In the genomic region with DNA sequence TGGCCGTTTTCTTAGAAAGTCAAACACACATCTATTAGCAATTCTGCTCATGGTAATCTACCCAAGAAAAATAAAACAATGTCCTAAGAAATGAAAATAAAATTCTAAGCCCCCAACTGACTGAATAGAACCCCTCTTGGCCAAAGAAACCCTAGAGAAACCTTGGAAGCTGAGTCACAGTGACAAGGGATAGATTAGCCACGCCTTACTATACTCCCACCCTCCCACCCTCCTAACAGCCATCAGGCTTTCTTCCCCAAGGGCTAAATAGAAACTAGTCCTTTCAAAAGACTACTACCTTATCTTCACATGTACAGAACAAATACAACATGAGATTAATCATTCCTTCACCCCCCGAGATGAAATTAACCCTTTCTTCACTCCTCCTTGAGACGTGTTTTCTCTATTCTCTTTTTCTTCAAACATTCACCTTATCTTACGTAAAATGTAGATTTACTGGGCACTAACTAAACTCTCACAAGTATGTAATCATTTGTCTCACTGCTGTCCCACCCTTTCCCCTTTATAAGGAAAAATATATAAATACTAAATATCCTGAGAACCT, we compare ENCODE assay signal across 2 cellular contexts.
TF ChIP-seq lines count a peak whose summit lies in the region.

No MANE protein-coding gene starts in this region.

TF ChIP-seq in HEK293, 187 proteins besides CTCF, POLR2A, EP300 and RAD21 (continued from another document):
- TF ChIP-seq, protein P1, sequence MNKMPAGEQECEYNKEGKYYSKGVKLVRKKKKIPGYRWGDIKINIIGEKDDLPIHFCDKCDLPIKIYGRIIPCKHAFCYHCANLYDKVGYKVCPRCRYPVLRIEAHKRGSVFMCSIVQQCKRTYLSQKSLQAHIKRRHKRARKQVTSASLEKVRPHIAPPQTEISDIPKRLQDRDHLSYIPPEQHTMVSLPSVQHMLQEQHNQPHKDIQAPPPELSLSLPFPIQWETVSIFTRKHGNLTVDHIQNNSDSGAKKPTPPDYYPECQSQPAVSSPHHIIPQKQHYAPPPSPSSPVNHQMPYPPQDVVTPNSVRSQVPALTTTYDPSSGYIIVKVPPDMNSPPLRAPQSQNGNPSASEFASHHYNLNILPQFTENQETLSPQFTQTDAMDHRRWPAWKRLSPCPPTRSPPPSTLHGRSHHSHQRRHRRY (tag by site-specific recombination; IDR thresholded peaks at IDR 0.05) = no peak
- TF ChIP-seq ZBTB20 (tag by site-specific recombination; IDR thresholded peaks at IDR 0.05) = no peak
- TF ChIP-seq ZNF777 (tag by site-specific recombination; IDR thresholded peaks at IDR 0.05; ENCODE audit: borderline replicate concordance) = no peak
- TF ChIP-seq ZNF555 (tag by site-specific recombination; conservative IDR thresholded peaks at IDR 0.05) = no peak

TF ChIP-seq in K562, 482 proteins besides CTCF, POLR2A, EP300 and RAD21 (continued from another document and continues in another):
- TF ChIP-seq, protein P2, sequence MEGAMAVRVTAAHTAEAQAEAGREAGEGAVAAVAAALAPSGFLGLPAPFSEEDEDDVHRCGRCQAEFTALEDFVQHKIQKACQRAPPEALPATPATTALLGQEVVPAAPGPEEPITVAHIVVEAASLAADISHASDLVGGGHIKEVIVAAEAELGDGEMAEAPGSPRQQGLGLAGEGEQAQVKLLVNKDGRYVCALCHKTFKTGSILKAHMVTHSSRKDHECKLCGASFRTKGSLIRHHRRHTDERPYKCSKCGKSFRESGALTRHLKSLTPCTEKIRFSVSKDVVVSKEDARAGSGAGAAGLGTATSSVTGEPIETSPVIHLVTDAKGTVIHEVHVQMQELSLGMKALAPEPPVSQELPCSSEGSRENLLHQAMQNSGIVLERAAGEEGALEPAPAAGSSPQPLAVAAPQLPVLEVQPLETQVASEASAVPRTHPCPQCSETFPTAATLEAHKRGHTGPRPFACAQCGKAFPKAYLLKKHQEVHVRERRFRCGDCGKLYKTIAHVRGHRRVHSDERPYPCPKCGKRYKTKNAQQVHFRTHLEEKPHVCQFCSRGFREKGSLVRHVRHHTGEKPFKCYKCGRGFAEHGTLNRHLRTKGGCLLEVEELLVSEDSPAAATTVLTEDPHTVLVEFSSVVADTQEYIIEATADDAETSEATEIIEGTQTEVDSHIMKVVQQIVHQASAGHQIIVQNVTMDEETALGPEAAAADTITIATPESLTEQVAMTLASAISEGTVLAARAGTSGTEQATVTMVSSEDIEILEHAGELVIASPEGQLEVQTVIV (CRISPR knock-in tag; IDR thresholded peaks at IDR 0.05; ENCODE audit: borderline replicate concordance) = no peak
- TF ChIP-seq, protein P3, sequence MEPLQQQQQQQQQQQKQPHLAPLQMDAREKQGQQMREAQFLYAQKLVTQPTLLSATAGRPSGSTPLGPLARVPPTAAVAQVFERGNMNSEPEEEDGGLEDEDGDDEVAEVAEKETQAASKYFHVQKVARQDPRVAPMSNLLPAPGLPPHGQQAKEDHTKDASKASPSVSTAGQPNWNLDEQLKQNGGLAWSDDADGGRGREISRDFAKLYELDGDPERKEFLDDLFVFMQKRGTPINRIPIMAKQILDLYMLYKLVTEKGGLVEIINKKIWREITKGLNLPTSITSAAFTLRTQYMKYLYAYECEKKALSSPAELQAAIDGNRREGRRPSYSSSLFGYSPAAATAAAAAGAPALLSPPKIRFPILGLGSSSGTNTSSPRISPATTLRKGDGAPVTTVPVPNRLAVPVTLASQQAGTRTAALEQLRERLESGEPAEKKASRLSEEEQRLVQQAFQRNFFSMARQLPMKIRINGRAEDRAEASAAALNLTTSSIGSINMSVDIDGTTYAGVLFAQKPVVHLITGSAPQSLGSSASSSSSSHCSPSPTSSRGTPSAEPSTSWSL (CRISPR knock-in tag; IDR thresholded peaks at IDR 0.05; ENCODE audit: borderline replicate concordance) = no peak
- TF ChIP-seq, protein P4, sequence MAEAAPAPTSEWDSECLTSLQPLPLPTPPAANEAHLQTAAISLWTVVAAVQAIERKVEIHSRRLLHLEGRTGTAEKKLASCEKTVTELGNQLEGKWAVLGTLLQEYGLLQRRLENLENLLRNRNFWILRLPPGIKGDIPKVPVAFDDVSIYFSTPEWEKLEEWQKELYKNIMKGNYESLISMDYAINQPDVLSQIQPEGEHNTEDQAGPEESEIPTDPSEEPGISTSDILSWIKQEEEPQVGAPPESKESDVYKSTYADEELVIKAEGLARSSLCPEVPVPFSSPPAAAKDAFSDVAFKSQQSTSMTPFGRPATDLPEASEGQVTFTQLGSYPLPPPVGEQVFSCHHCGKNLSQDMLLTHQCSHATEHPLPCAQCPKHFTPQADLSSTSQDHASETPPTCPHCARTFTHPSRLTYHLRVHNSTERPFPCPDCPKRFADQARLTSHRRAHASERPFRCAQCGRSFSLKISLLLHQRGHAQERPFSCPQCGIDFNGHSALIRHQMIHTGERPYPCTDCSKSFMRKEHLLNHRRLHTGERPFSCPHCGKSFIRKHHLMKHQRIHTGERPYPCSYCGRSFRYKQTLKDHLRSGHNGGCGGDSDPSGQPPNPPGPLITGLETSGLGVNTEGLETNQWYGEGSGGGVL (CRISPR knock-in tag; IDR thresholded peaks at IDR 0.05) = no peak
- TF ChIP-seq ZNF224 (CRISPR knock-in tag; IDR thresholded peaks at IDR 0.05) (no peak), ZNF165 (CRISPR knock-in tag; IDR thresholded peaks at IDR 0.05; ENCODE audit: borderline replicate concordance) (no peak), ZNF707 (CRISPR knock-in tag; conservative IDR thresholded peaks at IDR 0.05) (no peak), ZNF41 (CRISPR knock-in tag; conservative IDR thresholded peaks at IDR 0.05) (no peak), ZC3H11A (IDR thresholded peaks at IDR 0.05; ENCODE audit: low read depth, low read length) (no peak), NFXL1 (CRISPR knock-in tag; IDR thresholded peaks at IDR 0.05) (no peak), FUS (optimal IDR thresholded peaks at IDR 0.05; ENCODE audit: low read depth, low read length) (no peak), PHTF2 (CRISPR knock-in tag; IDR thresholded peaks at IDR 0.05) (no peak), STAT6 (CRISPR knock-in tag; IDR thresholded peaks at IDR 0.05) (no peak), ZNF766 (CRISPR knock-in tag; conservative IDR thresholded peaks at IDR 0.05) (peak; percentile 64; the same call in 1 of the 2 replicates), ZNF75A (CRISPR knock-in tag; IDR thresholded peaks at IDR 0.05) (no peak), HOXB6 (CRISPR knock-in tag; IDR thresholded peaks at IDR 0.05; ENCODE audit: borderline replicate concordance) (no peak), TCF7L2 (IDR thresholded peaks at IDR 0.05; ENCODE audit: low read depth, low read length) (no peak), AFF1 (IDR thresholded peaks at IDR 0.05; ENCODE audit: low read depth in 1 of 2, partially characterized antibody in 2 of 2) (no peak), ESRRB (CRISPR knock-in tag; IDR thresholded peaks at IDR 0.05; ENCODE audit: borderline replicate concordance) (no peak), TRIM25 (IDR thresholded peaks at IDR 0.05; ENCODE audit: borderline replicate concordance) (no peak), MAFG (tag; conservative IDR thresholded peaks at IDR 0.05) (0 out of 2 replicates have a peak, but pooled peaks have one; percentile 11), HMG20A (CRISPR knock-in tag; conservative IDR thresholded peaks at IDR 0.05) (no peak)
- TF ChIP-seq, protein P5, sequence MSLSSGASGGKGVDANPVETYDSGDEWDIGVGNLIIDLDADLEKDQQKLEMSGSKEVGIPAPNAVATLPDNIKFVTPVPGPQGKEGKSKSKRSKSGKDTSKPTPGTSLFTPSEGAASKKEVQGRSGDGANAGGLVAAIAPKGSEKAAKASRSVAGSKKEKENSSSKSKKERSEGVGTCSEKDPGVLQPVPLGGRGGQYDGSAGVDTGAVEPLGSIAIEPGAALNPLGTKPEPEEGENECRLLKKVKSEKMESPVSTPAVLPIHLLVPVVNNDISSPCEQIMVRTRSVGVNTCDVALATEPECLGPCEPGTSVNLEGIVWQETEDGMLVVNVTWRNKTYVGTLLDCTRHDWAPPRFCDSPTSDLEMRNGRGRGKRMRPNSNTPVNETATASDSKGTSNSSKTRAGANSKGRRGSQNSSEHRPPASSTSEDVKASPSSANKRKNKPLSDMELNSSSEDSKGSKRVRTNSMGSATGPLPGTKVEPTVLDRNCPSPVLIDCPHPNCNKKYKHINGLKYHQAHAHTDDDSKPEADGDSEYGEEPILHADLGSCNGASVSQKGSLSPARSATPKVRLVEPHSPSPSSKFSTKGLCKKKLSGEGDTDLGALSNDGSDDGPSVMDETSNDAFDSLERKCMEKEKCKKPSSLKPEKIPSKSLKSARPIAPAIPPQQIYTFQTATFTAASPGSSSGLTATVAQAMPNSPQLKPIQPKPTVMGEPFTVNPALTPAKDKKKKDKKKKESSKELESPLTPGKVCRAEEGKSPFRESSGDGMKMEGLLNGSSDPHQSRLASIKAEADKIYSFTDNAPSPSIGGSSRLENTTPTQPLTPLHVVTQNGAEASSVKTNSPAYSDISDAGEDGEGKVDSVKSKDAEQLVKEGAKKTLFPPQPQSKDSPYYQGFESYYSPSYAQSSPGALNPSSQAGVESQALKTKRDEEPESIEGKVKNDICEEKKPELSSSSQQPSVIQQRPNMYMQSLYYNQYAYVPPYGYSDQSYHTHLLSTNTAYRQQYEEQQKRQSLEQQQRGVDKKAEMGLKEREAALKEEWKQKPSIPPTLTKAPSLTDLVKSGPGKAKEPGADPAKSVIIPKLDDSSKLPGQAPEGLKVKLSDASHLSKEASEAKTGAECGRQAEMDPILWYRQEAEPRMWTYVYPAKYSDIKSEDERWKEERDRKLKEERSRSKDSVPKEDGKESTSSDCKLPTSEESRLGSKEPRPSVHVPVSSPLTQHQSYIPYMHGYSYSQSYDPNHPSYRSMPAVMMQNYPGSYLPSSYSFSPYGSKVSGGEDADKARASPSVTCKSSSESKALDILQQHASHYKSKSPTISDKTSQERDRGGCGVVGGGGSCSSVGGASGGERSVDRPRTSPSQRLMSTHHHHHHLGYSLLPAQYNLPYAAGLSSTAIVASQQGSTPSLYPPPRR (CRISPR knock-in tag; IDR thresholded peaks at IDR 0.05; ENCODE audit: borderline replicate concordance) = no peak
- TF ChIP-seq, protein P6, sequence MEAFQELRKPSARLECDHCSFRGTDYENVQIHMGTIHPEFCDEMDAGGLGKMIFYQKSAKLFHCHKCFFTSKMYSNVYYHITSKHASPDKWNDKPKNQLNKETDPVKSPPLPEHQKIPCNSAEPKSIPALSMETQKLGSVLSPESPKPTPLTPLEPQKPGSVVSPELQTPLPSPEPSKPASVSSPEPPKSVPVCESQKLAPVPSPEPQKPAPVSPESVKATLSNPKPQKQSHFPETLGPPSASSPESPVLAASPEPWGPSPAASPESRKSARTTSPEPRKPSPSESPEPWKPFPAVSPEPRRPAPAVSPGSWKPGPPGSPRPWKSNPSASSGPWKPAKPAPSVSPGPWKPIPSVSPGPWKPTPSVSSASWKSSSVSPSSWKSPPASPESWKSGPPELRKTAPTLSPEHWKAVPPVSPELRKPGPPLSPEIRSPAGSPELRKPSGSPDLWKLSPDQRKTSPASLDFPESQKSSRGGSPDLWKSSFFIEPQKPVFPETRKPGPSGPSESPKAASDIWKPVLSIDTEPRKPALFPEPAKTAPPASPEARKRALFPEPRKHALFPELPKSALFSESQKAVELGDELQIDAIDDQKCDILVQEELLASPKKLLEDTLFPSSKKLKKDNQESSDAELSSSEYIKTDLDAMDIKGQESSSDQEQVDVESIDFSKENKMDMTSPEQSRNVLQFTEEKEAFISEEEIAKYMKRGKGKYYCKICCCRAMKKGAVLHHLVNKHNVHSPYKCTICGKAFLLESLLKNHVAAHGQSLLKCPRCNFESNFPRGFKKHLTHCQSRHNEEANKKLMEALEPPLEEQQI (IDR thresholded peaks at IDR 0.05) = no peak
